In genomic region chr16:28842696-28843095, GRCh38 we compare ENCODE assay signal across 16 cellular contexts.
"Had no signal": no experiment of that assay in that cellular context is flagged by ENCODE, and none has a peak within 500 bp of the region (broad histone marks: within the 10 kb centered on the region; RNA-seq: fewer than 3 reads in every experiment).

No MANE protein-coding gene starts in this region.

- H3K9me3 ChIP-seq: gastroesophageal sphincter, left ventricle myocardium inferior, neutrophil, right atrium auricular region, suprapubic skin, upper lobe of right lung had no signal

- H3K4me3 ChIP-seq: gastroesophageal sphincter, hepatocyte, left ventricle myocardium inferior, right atrium auricular region, SK-N-MC, smooth muscle cell, suprapubic skin, upper lobe of right lung had no signal

- H3K27me3 ChIP-seq: gastroesophageal sphincter, hepatocyte, neutrophil, right atrium auricular region, suprapubic skin, upper lobe of right lung had no signal

- H3K27ac ChIP-seq: epithelial cell of prostate, gastroesophageal sphincter, hepatocyte, left ventricle myocardium inferior, neutrophil, right atrium auricular region, SK-N-MC, suprapubic skin, upper lobe of right lung had no signal

- DNase-seq: activated CD4-positive, alpha-beta T cell treated with anti-CD3 and anti-CD28 coated beads, Interleukin-2, amount 50 U/mL, for 1 hour; central memory CD4-positive, alpha-beta T cell; effector memory CD4-positive, alpha-beta T cell; left ventricle myocardium inferior; mesendoderm; stimulated activated naive CD4-positive, alpha-beta T cell; upper lobe of right lung had no signal

- ATAC-seq: gastroesophageal sphincter, Right ventricle myocardium inferior, upper lobe of right lung had no signal
